Comparison of ENCODE assay signal across 16 cellular contexts in the genomic region with DNA sequence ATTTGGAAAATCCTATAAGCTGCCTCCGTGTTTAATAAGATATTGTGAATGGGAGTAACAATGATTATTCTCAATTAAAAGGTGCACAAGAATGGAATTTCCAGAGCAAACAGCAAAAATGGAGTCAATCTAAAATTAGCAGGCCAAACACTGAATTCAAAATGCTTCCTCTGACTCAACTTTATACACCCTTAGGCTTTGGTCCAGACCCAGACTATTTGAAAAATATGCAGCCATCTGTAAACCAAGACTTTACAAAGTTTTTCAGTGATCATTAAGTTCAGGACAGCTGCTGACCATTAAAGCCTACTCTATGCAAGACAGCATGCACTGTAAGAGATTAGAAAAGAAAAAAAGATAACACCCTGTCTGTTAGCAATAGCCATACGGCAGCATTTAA. TPM values are rescaled to one million over a fixed set of nuclear protein-coding genes. Genes with fewer than 3 reads are reported as not detected.
DNase-seq lines count a peak whose midpoint lies in the region; ATAC-seq and TF ChIP-seq lines count a peak whose summit lies in the region.
"Had no signal": no experiment of that assay in that cellular context is flagged by ENCODE, and none has a peak within 500 bp of the region (broad histone marks: within the 10 kb centered on the region; RNA-seq: fewer than 3 reads in every experiment).

No MANE protein-coding gene starts in this region.

- H3K4me1 Mint-ChIP-seq in activated CD8-positive, alpha-beta T cell treated with anti-CD3 and anti-CD28 coated beads for 36 hours (ENCODE audit: low read depth): peaks cover 57% of the 10 kb centered on the region
- peaks cover 11% of the 10 kb centered on the region for H3K4me1 Mint-ChIP-seq in activated CD8-positive, alpha-beta T cell treated with anti-CD3 and anti-CD28 coated beads, Interleukin-2, amount 10 ng/mL, durations not matched to agents 7 days and 5 days (ENCODE audit: low read depth)
- peaks cover 36% of the 10 kb centered on the region for H3K4me1 Mint-ChIP-seq in activated T-helper 17 cell treated with anti-CD3 and anti-CD28 coated beads, Interleukin-2, amount 50 U/mL, for 72 hours

- no peak for ATAC-seq in activated CD8-positive, alpha-beta T cell treated with anti-CD3 and anti-CD28 coated beads for 36 hours
- ATAC-seq in activated CD8-positive, alpha-beta T cell treated with anti-CD3 and anti-CD28 coated beads, Interleukin-2, amount 10 ng/mL, durations not matched to agents 7 days and 5 days: no peak
- no peak for ATAC-seq in activated T-helper 17 cell treated with anti-CD3 and anti-CD28 coated beads, Interleukin-2, amount 50 U/mL, for 72 hours (replicated peaks)
- ATAC-seq in thoracic aorta (ENCODE audit: insufficient number of reproducible peaks, low FRiP score, low read depth): no peak
- no peak for ATAC-seq in HG03045 (IDR thresholded peaks at IDR 0.05; ENCODE audit: unreplicated experiment)
- ATAC-seq: A549 had no signal

- peak overlapping the region; percentile 48 to 65 for H3K27ac ChIP-seq in thoracic aorta
- H3K27ac ChIP-seq in neuronal stem cell (replicated peaks; ENCODE audit: low read length): no peak overlapping the region
- H3K27ac ChIP-seq: A549 had no signal

- no peaks in the 10 kb centered on the region for H3K36me3 Mint-ChIP-seq in activated CD8-positive, alpha-beta T cell treated with anti-CD3 and anti-CD28 coated beads for 36 hours (ENCODE audit: low read depth)
- no peaks in the 10 kb centered on the region for H3K36me3 Mint-ChIP-seq in activated CD8-positive, alpha-beta T cell treated with anti-CD3 and anti-CD28 coated beads, Interleukin-2, amount 10 ng/mL, durations not matched to agents 7 days and 5 days (ENCODE audit: low read depth)
- H3K36me3 Mint-ChIP-seq in activated T-helper 17 cell treated with anti-CD3 and anti-CD28 coated beads, Interleukin-2, amount 50 U/mL, for 72 hours (ENCODE audit: low read depth): no peaks in the 10 kb centered on the region

- H3K4me3 Mint-ChIP-seq in activated CD8-positive, alpha-beta T cell treated with anti-CD3 and anti-CD28 coated beads for 36 hours: no peak overlapping the region
- no peak overlapping the region for H3K4me3 Mint-ChIP-seq in activated CD8-positive, alpha-beta T cell treated with anti-CD3 and anti-CD28 coated beads, Interleukin-2, amount 10 ng/mL, durations not matched to agents 7 days and 5 days
- H3K4me3 Mint-ChIP-seq in activated T-helper 17 cell treated with anti-CD3 and anti-CD28 coated beads, Interleukin-2, amount 50 U/mL, for 72 hours: no peak overlapping the region

- POLR2A ChIA-PET in activated CD8-positive, alpha-beta T cell treated with anti-CD3 and anti-CD28 coated beads for 36 hours (lab: Charles Lee): interaction anchor here (1.2 to 1.3 kb wide), 2 partner anchors 18 to 24 kb away, joined by 3 read pairs; no protein-coding TSS in a partner anchor
- POLR2A ChIA-PET in activated CD8-positive, alpha-beta T cell treated with anti-CD3 and anti-CD28 coated beads, Interleukin-2, amount 10 ng/mL, durations not matched to agents 7 days and 5 days (lab: Charles Lee): interaction anchor here (1.5 kb wide), 1 partner anchor 13 kb away, joined by 3 read pairs; no protein-coding TSS in a partner anchor

- peaks cover 18 to 45% of the 10 kb centered on the region in 2 donors for H3K4me1 ChIP-seq in thoracic aorta (ENCODE audit: control insufficient read depth in 1 of 2, low read depth in 2 of 2)
- peaks cover 6 to 15% of the 10 kb centered on the region in 2 donors for H3K4me1 ChIP-seq in neuronal stem cell (ENCODE audit: control insufficient read depth in 2 of 2, insufficient read depth in 1 of 2, low read depth in 1 of 2, low read length in 2 of 2)
- H3K4me1 ChIP-seq in BE2C: peaks cover 2% of the 10 kb centered on the region; the same call in 1 of the 2 replicates
- H3K4me1 ChIP-seq: A549 had no signal

- no peak overlapping the region for H3K23ac ChIP-seq in neuronal stem cell (ENCODE audit: low read depth, low read length, poor library complexity)

- no peak overlapping the region for H2BK15ac ChIP-seq in neuronal stem cell (ENCODE audit: low read length)

- no peak overlapping the region for H2BK5ac ChIP-seq in neuronal stem cell (ENCODE audit: low read length)

- H2AK5ac ChIP-seq in neuronal stem cell (ENCODE audit: low read depth, low read length): no peak overlapping the region

- no peak overlapping the region for H3K18ac ChIP-seq in neuronal stem cell (ENCODE audit: low read length)

- intact Hi-C loops in activated CD8-positive, alpha-beta T cell treated with anti-CD3 and anti-CD28 coated beads for 36 hours (cut with micrococcal nuclease): no loop called here

- H4K91ac ChIP-seq in neuronal stem cell (ENCODE audit: low read depth, low read length, poor library complexity): no peak overlapping the region

- CTCF ChIA-PET in activated CD8-positive, alpha-beta T cell treated with anti-CD3 and anti-CD28 coated beads for 36 hours (lab: Charles Lee): interaction anchor here (1.3 to 5.1 kb wide), 8 partner anchors 13 to 305 kb away, joined by 3 to 59 read pairs (median 8); no protein-coding TSS in a partner anchor
- CTCF ChIA-PET in activated CD8-positive, alpha-beta T cell treated with anti-CD3 and anti-CD28 coated beads, Interleukin-2, amount 10 ng/mL, durations not matched to agents 7 days and 5 days (lab: Charles Lee): interaction anchor here (0.8 to 5.3 kb wide), 7 partner anchors 13 to 27 kb away, joined by 3 to 61 read pairs (median 4); no protein-coding TSS in a partner anchor

- H4K8ac ChIP-seq in neuronal stem cell (ENCODE audit: low read depth, low read length): no peak overlapping the region

- no peaks in the 10 kb centered on the region for H3K36me3 ChIP-seq in thoracic aorta
- no peaks in the 10 kb centered on the region for H3K36me3 ChIP-seq in neuronal stem cell (replicated peaks in 1 of 2; ENCODE audit: control insufficient read depth in 2 of 2, insufficient read depth in 2 of 2, low read length in 2 of 2)
- H3K36me3 ChIP-seq in BE2C: no peaks in the 10 kb centered on the region

- H3K4me3 ChIP-seq in thoracic aorta: no peak overlapping the region
- H3K4me3 ChIP-seq in neuronal stem cell (ENCODE audit: low read length in 2 of 2): no peak overlapping the region
- no peak overlapping the region for H3K4me3 ChIP-seq in BE2C (ENCODE audit: low read depth, low read length)
- H3K4me3 ChIP-seq: A549 had no signal

- WGBS in neuronal stem cell (ENCODE audit: extremely low coverage in 2 of 2, insufficient read length in 2 of 2, insufficient replicate concordance in 1 of 2), 2 donors: no CpG with 5 or more reads among the region's 2 CpGs

- no peak overlapping the region for H3K14ac ChIP-seq in neuronal stem cell (ENCODE audit: low read length)

- H3K9me3 Mint-ChIP-seq in activated CD8-positive, alpha-beta T cell treated with anti-CD3 and anti-CD28 coated beads for 36 hours: no peaks in the 10 kb centered on the region
- no peaks in the 10 kb centered on the region for H3K9me3 Mint-ChIP-seq in activated CD8-positive, alpha-beta T cell treated with anti-CD3 and anti-CD28 coated beads, Interleukin-2, amount 10 ng/mL, durations not matched to agents 7 days and 5 days (ENCODE audit: insufficient read depth)
- no peaks in the 10 kb centered on the region for H3K9me3 Mint-ChIP-seq in activated T-helper 17 cell treated with anti-CD3 and anti-CD28 coated beads, Interleukin-2, amount 50 U/mL, for 72 hours

- DNase-seq in activated CD8-positive, alpha-beta T cell treated with anti-CD3 and anti-CD28 coated beads for 36 hours: no peak
- no peak for DNase-seq in activated CD8-positive, alpha-beta T cell treated with anti-CD3 and anti-CD28 coated beads, Interleukin-2, amount 10 ng/mL, durations not matched to agents 7 days and 5 days
- DNase-seq in fibroblast of the conjunctiva (ENCODE audit: low read depth) (peak; percentile 33), thoracic aorta (ENCODE audit: low spot score) (no peak), neuronal stem cell (ENCODE audit: low spot score) (no peak), BE2C (no peak)
- DNase-seq: activated effector memory CD4-positive, alpha-beta T cell treated with Interleukin-2 at 50 U/mL for 16 hours; effector CD4-positive, alpha-beta T cell; H7; KG1; NCI-H2107; stimulated activated CD4-positive, alpha-beta T cell treated with anti-CD3 and anti-CD28 coated beads, Interleukin-4, amount 100 ng/mL, for 24 hours had no signal

- H3K4me2 ChIP-seq in neuronal stem cell (ENCODE audit: insufficient read depth, low read length, poor library complexity, severe bottlenecking): no peak overlapping the region
- H3K4me2 ChIP-seq: A549 had no signal

- peak overlapping the region; percentile 43 for H3K27ac Mint-ChIP-seq in activated CD8-positive, alpha-beta T cell treated with anti-CD3 and anti-CD28 coated beads for 36 hours
- H3K27ac Mint-ChIP-seq in activated CD8-positive, alpha-beta T cell treated with anti-CD3 and anti-CD28 coated beads, Interleukin-2, amount 10 ng/mL, durations not matched to agents 7 days and 5 days: no peak overlapping the region
- peak overlapping the region; percentile 90 for H3K27ac Mint-ChIP-seq in activated T-helper 17 cell treated with anti-CD3 and anti-CD28 coated beads, Interleukin-2, amount 50 U/mL, for 72 hours

- TF ChIP-seq CTCF in activated CD8-positive, alpha-beta T cell treated with anti-CD3 and anti-CD28 coated beads for 36 hours (IDR thresholded peaks at IDR 0.05): no peak
- TF ChIP-seq CTCF in thoracic aorta (IDR thresholded peaks at IDR 0.05) (no peak), BE2C (IDR thresholded peaks at IDR 0.05; ENCODE audit: low read depth, low read length) (no peak)

- H3K27me3 ChIP-seq in thoracic aorta (replicated peaks; ENCODE audit: insufficient read depth) (no peaks in the 10 kb centered on the region), neuronal stem cell (ENCODE audit: control insufficient read depth in 3 of 3, insufficient read depth in 3 of 3, low read depth in 1 of 3, low read length in 3 of 3) (no peaks in the 10 kb centered on the region), BE2C (no peaks in the 10 kb centered on the region)

- H3K9me3 ChIP-seq in thoracic aorta: no peaks in the 10 kb centered on the region
- H3K9me3 ChIP-seq in neuronal stem cell (replicated peaks in 1 of 2; ENCODE audit: control insufficient read depth in 2 of 2, insufficient read depth in 1 of 2, low read depth in 1 of 2, low read length in 2 of 2): no peaks in the 10 kb centered on the region
- no peaks in the 10 kb centered on the region for H3K9me3 ChIP-seq in BE2C
- H3K9me3 ChIP-seq: A549 had no signal

- H3K9ac ChIP-seq in neuronal stem cell (ENCODE audit: low read depth, low read length, poor library complexity): no peak overlapping the region

- peaks cover 2% of the 10 kb centered on the region for H3K79me1 ChIP-seq in neuronal stem cell (ENCODE audit: low read depth, low read length)

- no peak overlapping the region for H2AFZ ChIP-seq in neuronal stem cell (ENCODE audit: low read length)

- H3K27me3 Mint-ChIP-seq in activated CD8-positive, alpha-beta T cell treated with anti-CD3 and anti-CD28 coated beads for 36 hours: no peaks in the 10 kb centered on the region
- H3K27me3 Mint-ChIP-seq in activated CD8-positive, alpha-beta T cell treated with anti-CD3 and anti-CD28 coated beads, Interleukin-2, amount 10 ng/mL, durations not matched to agents 7 days and 5 days (ENCODE audit: low read depth): no peaks in the 10 kb centered on the region
- H3K27me3 Mint-ChIP-seq in activated T-helper 17 cell treated with anti-CD3 and anti-CD28 coated beads, Interleukin-2, amount 50 U/mL, for 72 hours: no peaks in the 10 kb centered on the region

- no peak overlapping the region for H2BK12ac ChIP-seq in neuronal stem cell (ENCODE audit: low read length)

- H2BK120ac ChIP-seq in neuronal stem cell (ENCODE audit: low read depth, low read length): no peak overlapping the region

- no peak overlapping the region for H3K4ac ChIP-seq in neuronal stem cell (ENCODE audit: low read length)

RNA-seq across cellular contexts. Expression of a gene that starts 39.4 kb away (rescaled TPM):
- total RNA-seq in activated CD8-positive, alpha-beta T cell treated with anti-CD3 and anti-CD28 coated beads for 36 hours: not detected
- total RNA-seq in activated CD8-positive, alpha-beta T cell treated with anti-CD3 and anti-CD28 coated beads, Interleukin-2, amount 10 ng/mL, durations not matched to agents 7 days and 5 days: not detected
- total RNA-seq in activated T-helper 17 cell treated with anti-CD3 and anti-CD28 coated beads, Interleukin-2, amount 50 U/mL, for 72 hours: under 1 TPM in 1 of 2 donors, not detected in 1; 0.66 TPM
- not detected for total RNA-seq in thoracic aorta
- not detected for polyA plus RNA-seq in neuronal stem cell (2013, experiment 1 of 2)
- polyA plus RNA-seq in neuronal stem cell (2013, experiment 2 of 2): not detected
- 0.46 TPM for polyA plus RNA-seq in BE2C (2012; ENCODE audit: insufficient read depth, insufficient read length, low read depth)
- total RNA-seq: H7, temporal lobe had no signal
- polyA plus RNA-seq: A549 had no signal
